In genomic region chr19:11924886-11925583, GRCh38 we compare ENCODE assay signal across 8 cellular contexts. TPM values are rescaled to one million over a fixed set of nuclear protein-coding genes. Genes with fewer than 3 reads are reported as not detected.
DNase-seq lines count a peak whose midpoint lies in the region; ATAC-seq lines count a peak whose summit lies in the region.

Gene ZNF700 (plus strand): TSS chr19:11925107. CDS start chr19:11925211, 104 bp downstream.

- peak within 1 kb of the TSS; percentile 97 to 100 (median 98) for H3K27ac Mint-ChIP-seq in naive B cell
- peak within 1 kb of the TSS; percentile 98 for H3K27ac Mint-ChIP-seq in stimulated activated effector memory CD8-positive, alpha-beta T cell treated with anti-CD3 and anti-CD28 coated beads, Interleukin-12 subunit alpha, Interleukin-12 subunit beta, amount 100 ng/mL, for 72 hours

- H3K36me3 Mint-ChIP-seq in naive B cell, result no peaks in the 10 kb centered on the region
- peaks cover 11% of the 10 kb centered on the region for H3K36me3 Mint-ChIP-seq in stimulated activated effector memory CD8-positive, alpha-beta T cell treated with anti-CD3 and anti-CD28 coated beads, Interleukin-12 subunit alpha, Interleukin-12 subunit beta, amount 100 ng/mL, for 72 hours

- DNase-seq in EH (ENCODE audit: low read depth), result peak; percentile 93
- peak; percentile 48 for DNase-seq in GOT3 (lab: John Stamatoyannopoulos, UW)
- DNase-seq in LHCN-M2 (ENCODE audit: low read depth), result peak; percentile 90
- DNase-seq in RPMI8226, result peak; percentile 95
- DNase-seq in activated T-helper 1 cell treated with anti-CD3 and anti-CD28 coated beads, Interleukin-2, amount 50 U/mL, for 16 hours (ENCODE audit: low read depth in 1 of 2, low spot score in 1 of 2), result peak; percentile 80 to 83
- peak; percentile 86 for DNase-seq in fibroblast of gingiva (ENCODE audit: low read depth)
- DNase-seq in naive B cell, result peak; percentile 93
- DNase-seq in stimulated activated effector memory CD8-positive, alpha-beta T cell treated with anti-CD3 and anti-CD28 coated beads, Interleukin-12 subunit alpha, Interleukin-12 subunit beta, amount 100 ng/mL, for 72 hours (ENCODE audit: low spot score in 2 of 2), result peak; percentile 82 to 96

- peak within 1 kb of the TSS; percentile 90 to 100 (median 98) for H3K4me3 Mint-ChIP-seq in naive B cell
- H3K4me3 Mint-ChIP-seq in stimulated activated effector memory CD8-positive, alpha-beta T cell treated with anti-CD3 and anti-CD28 coated beads, Interleukin-12 subunit alpha, Interleukin-12 subunit beta, amount 100 ng/mL, for 72 hours, result peak within 1 kb of the TSS; percentile 92

- no peaks in the 10 kb centered on the region for H3K9me3 Mint-ChIP-seq in naive B cell
- no peaks in the 10 kb centered on the region for H3K9me3 Mint-ChIP-seq in stimulated activated effector memory CD8-positive, alpha-beta T cell treated with anti-CD3 and anti-CD28 coated beads, Interleukin-12 subunit alpha, Interleukin-12 subunit beta, amount 100 ng/mL, for 72 hours

- H3K27me3 Mint-ChIP-seq in naive B cell, result no peaks in the 10 kb centered on the region

- H3K4me1 Mint-ChIP-seq in naive B cell, result peaks cover 30 to 47% (median 32%) of the 10 kb centered on the region in 3 donors
- peaks cover 35% of the 10 kb centered on the region for H3K4me1 Mint-ChIP-seq in stimulated activated effector memory CD8-positive, alpha-beta T cell treated with anti-CD3 and anti-CD28 coated beads, Interleukin-12 subunit alpha, Interleukin-12 subunit beta, amount 100 ng/mL, for 72 hours

- ATAC-seq in naive B cell (ENCODE audit: low read depth in 2 of 2), result peak; percentile 82 to 83
- peak; percentile 97 for ATAC-seq in stimulated activated effector memory CD8-positive, alpha-beta T cell treated with anti-CD3 and anti-CD28 coated beads, Interleukin-12 subunit alpha, Interleukin-12 subunit beta, amount 100 ng/mL, for 72 hours

RNA-seq across cellular contexts. Expression of gene ZNF700, which starts in this region (rescaled TPM):
- 8.7 and 9.5 TPM in 2 replicates for total RNA-seq in LHCN-M2 (2014; rRNA removed)
- polyA plus RNA-seq in LHCN-M2 (2012), result 3.5 TPM
- 1 to 10 TPM in 5 of 6 donors, not detected in 1; 1.9 to 4.6 (median 3.3) TPM for polyA plus RNA-seq in naive B cell (ENCODE audit: low read depth in 6 of 6)

Comparison
In these comparisons a context has a peak if more than half of its experiments do, and no peak if none do; other contexts are left out.
1. Peak in every context shown above with its lines: DNase-seq and ATAC-seq.